Comparison of ENCODE assay signal across 19 cellular contexts in the genomic region with DNA sequence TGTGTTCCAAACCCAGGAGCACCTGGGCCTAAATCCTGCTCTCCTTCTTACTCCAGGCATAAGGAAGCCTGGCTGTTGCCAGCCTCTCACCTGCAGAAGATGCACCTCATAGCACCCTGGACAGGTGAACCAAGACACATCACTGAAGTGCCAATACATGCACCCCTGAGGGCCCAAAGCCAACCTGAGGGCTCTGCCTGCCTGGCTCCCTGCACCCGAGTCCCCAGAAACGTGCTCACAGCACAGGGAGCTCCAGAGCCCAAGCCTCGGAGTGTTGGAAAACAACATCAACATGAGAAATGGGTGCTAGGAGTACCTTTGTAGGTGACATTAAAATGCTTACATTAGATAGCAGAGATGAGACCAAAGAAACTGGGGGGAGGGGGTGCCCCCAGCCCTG.
A peak's percentile ranks its signal among the peaks of the same experiment; 100 is the strongest.
DNase-seq lines count a peak whose midpoint lies in the region; ATAC-seq, FAIRE-seq and TF ChIP-seq lines count a peak whose summit lies in the region.
"Had no signal": no experiment of that assay in that cellular context is flagged by ENCODE, and none has a peak within 500 bp of the region (broad histone marks: within the 10 kb centered on the region; RNA-seq: fewer than 3 reads in every experiment).

No MANE protein-coding gene starts in this region.

- no peaks in the 10 kb centered on the region; a peak in 1 of 4 replicates for H3K9me3 ChIP-seq in H1 (ENCODE audit: insufficient read depth in 2 of 2, low read depth in 1 of 2, low read length in 1 of 2)
- H3K9me3 ChIP-seq: BE2C had no signal

- H3K23me2 ChIP-seq in H1 (ENCODE audit: low read depth, low read length) = no peaks in the 10 kb centered on the region

- H3K27ac Mint-ChIP-seq in IgD-negative memory B cell (peak overlapping the region in 2 of 3 donors; percentile 32 to 46), osteocyte (ENCODE audit: unreplicated experiment) (no peak overlapping the region)
- H3K27ac Mint-ChIP-seq: GM23338, HFFc6 had no signal

- H3K4me1 Mint-ChIP-seq in IgD-negative memory B cell = peaks cover 0 to 2% (median 0%) of the 10 kb centered on the region in 3 donors
- H3K4me1 Mint-ChIP-seq in osteocyte (ENCODE audit: unreplicated experiment) = no peaks in the 10 kb centered on the region

- DNase-seq in H1 (ENCODE audit: low read depth in 1 of 2, low spot score in 2 of 2) (no peak), osteocyte (ENCODE audit: extremely low spot score, unreplicated experiment) (peak; percentile 73), NCI-H446 treated with DMSO at 0.1 percent for 48 hours (lab: John Stamatoyannopoulos, UW) (no peak), T-helper 2 cell (no peak)
- DNase-seq: ACHN; BE2C; C1 segment of cervical spinal cord; CD4-positive, CD25-positive, alpha-beta regulatory T cell; DMS79; GDM1; H7; HFFc6 had no signal

- H4K91ac ChIP-seq in H1 (replicated peaks; ENCODE audit: insufficient read length, low read length) = no peak overlapping the region

- H3K4me3 Mint-ChIP-seq in IgD-negative memory B cell (no peak overlapping the region), osteocyte (ENCODE audit: unreplicated experiment) (no peak overlapping the region)
- H3K4me3 Mint-ChIP-seq: CD4-positive, CD25-positive, alpha-beta regulatory T cell; GM23338; HFFc6 had no signal

- peaks cover 4% of the 10 kb centered on the region for H3K27me3 Mint-ChIP-seq in IgD-negative memory B cell
- H3K27me3 Mint-ChIP-seq in osteocyte (ENCODE audit: unreplicated experiment) = no peaks in the 10 kb centered on the region

- H3K27me3 ChIP-seq in H1 (replicated peaks in 1 of 4; ENCODE audit: control insufficient read depth in 3 of 4, extremely low read depth in 1 of 4, insufficient read depth in 3 of 4, low read length in 3 of 4) = no peaks in the 10 kb centered on the region
- H3K27me3 ChIP-seq: BE2C had no signal

- H2BK5ac ChIP-seq in H1 (ENCODE audit: low read depth, low read length) = no peak overlapping the region

- no peak overlapping the region for H3K9ac ChIP-seq in H1 (replicated peaks in 1 of 4; ENCODE audit: extremely low read depth in 1 of 4, low read depth in 3 of 4, low read length in 3 of 4)

- POLR2A ChIA-PET in H1 (lab: Charles Lee; ENCODE audit: partially characterized antibody) = no interaction called here

- TF ChIP-seq RAD21 in H1 (IDR thresholded peaks at IDR 0.05 in 1 of 2, conservative IDR thresholded peaks at IDR 0.05 in 1 of 2; ENCODE audit: low read depth in 2 of 2, low read length in 2 of 2) = no peak

- H3K4me1 ChIP-seq in H1 (replicated peaks in 1 of 4; ENCODE audit: control insufficient read depth in 3 of 4, insufficient read depth in 4 of 4, low read length in 3 of 4) = peaks cover 0 to 6% (median 2%) of the 10 kb centered on the region in 4 experiments
- H3K4me1 ChIP-seq: BE2C had no signal

- no peak for TF ChIP-seq POLR2A in H1 (IDR thresholded peaks at IDR 0.05; ENCODE audit: control extremely low read depth in 1 of 2, low read depth in 2 of 2, low read length in 2 of 2)

- FAIRE-seq in H1 (lab: Jason Lieb, UNC) = no peak
- FAIRE-seq: A204.1, GM12892, HTR-8/SVneo had no signal

- no peaks in the 10 kb centered on the region for H3K79me2 ChIP-seq in H1 (ENCODE audit: control insufficient read depth in 1 of 2, insufficient read depth in 2 of 2, low read length in 2 of 2)

- H3K9me3 Mint-ChIP-seq in IgD-negative memory B cell (no peaks in the 10 kb centered on the region), osteocyte (ENCODE audit: unreplicated experiment) (no peaks in the 10 kb centered on the region)
- H3K9me3 Mint-ChIP-seq: CD4-positive, CD25-positive, alpha-beta regulatory T cell; GM23338; HFFc6 had no signal

- peaks cover 0 to 1% of the 10 kb centered on the region in 2 experiments for H4K20me1 ChIP-seq in H1 (replicated peaks in 1 of 2; ENCODE audit: control insufficient read depth in 1 of 2, insufficient read depth in 2 of 2, low read length in 2 of 2)

- no peak overlapping the region for H2AFZ ChIP-seq in H1 (ENCODE audit: low read length)
- H2AFZ ChIP-seq: GM23338 had no signal

- H3K4me3 ChIP-seq in H1 (ENCODE audit: extremely low read depth in 1 of 4, insufficient read depth in 2 of 4, low read depth in 3 of 4, low read length in 4 of 4) = no peak overlapping the region
- H3K4me3 ChIP-seq: GM23338 had no signal

- no peak overlapping the region for H2AK5ac ChIP-seq in H1 (ENCODE audit: low read depth, low read length)

- no peaks in the 10 kb centered on the region for H3K79me1 ChIP-seq in H1 (ENCODE audit: low read depth, low read length)

- H4K5ac ChIP-seq in H1 (ENCODE audit: insufficient read length, low read depth, low read length) = no peak overlapping the region

- no peak overlapping the region for H2BK20ac ChIP-seq in H1 (ENCODE audit: low read length)

- CTCF ChIA-PET in H1 (lab: Charles Lee; ENCODE audit: partially characterized antibody) = interaction anchor here (0.9 to 1.3 kb wide), 2 partner anchors 8 to 83 kb away, joined by 3 read pairs; no protein-coding TSS in a partner anchor

- no peak overlapping the region for H3K4me2 ChIP-seq in H1 (ENCODE audit: insufficient read depth in 1 of 2, low read depth in 2 of 2, low read length in 2 of 2)
- H3K4me2 ChIP-seq: GM23338 had no signal

- H3K27ac ChIP-seq in H1 (ENCODE audit: low read depth, low read length) = no peak overlapping the region

- H3K36me3 Mint-ChIP-seq in IgD-negative memory B cell = no peaks in the 10 kb centered on the region
- no peaks in the 10 kb centered on the region for H3K36me3 Mint-ChIP-seq in osteocyte (ENCODE audit: unreplicated experiment)
- H3K36me3 Mint-ChIP-seq: CD4-positive, CD25-positive, alpha-beta regulatory T cell had no signal

- H4K8ac ChIP-seq in H1 (ENCODE audit: extremely low read depth, insufficient read depth, low read length) = peak overlapping the region; percentile 41; the same call in 1 of the 2 replicates

- no peaks in the 10 kb centered on the region for H3K36me3 ChIP-seq in H1 (ENCODE audit: control insufficient read depth in 2 of 4, insufficient read depth in 4 of 4, low read length in 3 of 4)
- H3K36me3 ChIP-seq: BE2C had no signal

- no peak overlapping the region for H3K4ac ChIP-seq in H1 (replicated peaks; ENCODE audit: insufficient read length, low read depth, low read length)

- no peak for TF ChIP-seq EP300 in H1 (IDR thresholded peaks at IDR 0.05; ENCODE audit: borderline replicate concordance in 1 of 2, low read depth in 2 of 2, low read length in 2 of 2)

- no peak overlapping the region for H3K14ac ChIP-seq in H1 (ENCODE audit: insufficient read length)

- TF ChIP-seq CTCF in H1 (IDR thresholded peaks at IDR 0.05; ENCODE audit: control extremely low read depth in 1 of 3, insufficient read depth in 1 of 3, low read depth in 1 of 3, low read length in 3 of 3) = no peak
- no peak for TF ChIP-seq CTCF in osteocyte (IDR thresholded peaks at IDR 0.05)

- no peak overlapping the region for H3K56ac ChIP-seq in H1 (replicated peaks; ENCODE audit: insufficient read length, low read depth, low read length)

- 90% methylated on average over 3 of the region's 3 CpGs; no CpG with 5 or more reads in 1 of the 2 experiments for WGBS in H1 (ENCODE audit: extremely low coverage in 1 of 2, insufficient coverage in 1 of 2, insufficient read length in 1 of 2, insufficient replicate concordance in 2 of 2, low coverage in 1 of 2, low lambda C conversion rate in 2 of 2, missing lambda C conversion rate in 1 of 2), 2 experiments

- no peak overlapping the region for H3K23ac ChIP-seq in H1 (ENCODE audit: insufficient read length)

- H2BK15ac ChIP-seq in H1 (ENCODE audit: low read length) = peak overlapping the region; percentile 36; the same call in 1 of the 2 replicates

- H2BK120ac ChIP-seq in H1 (replicated peaks; ENCODE audit: low read depth, low read length) = no peak overlapping the region

- H2BK12ac ChIP-seq in H1 (ENCODE audit: low read depth, low read length) = no peak overlapping the region

- no peak for ATAC-seq in HG02798 (IDR thresholded peaks at IDR 0.05; ENCODE audit: poor library complexity, unreplicated experiment)
- ATAC-seq: GM23338, HCT116 had no signal

- H3K18ac ChIP-seq in H1 (ENCODE audit: extremely low read depth, low read length) = no peak overlapping the region

TF ChIP-seq in H1, 55 proteins besides CTCF, POLR2A, EP300 and RAD21:
- TF ChIP-seq GTF2F1 (IDR thresholded peaks at IDR 0.05; ENCODE audit: borderline replicate concordance, low read depth, low read length) (no peak), CEBPB (IDR thresholded peaks at IDR 0.05; ENCODE audit: low read depth, low read length) (no peak), SIRT6 (IDR thresholded peaks at IDR 0.05; ENCODE audit: low read length) (no peak), FOSL1 (IDR thresholded peaks at IDR 0.05; ENCODE audit: insufficient read depth, low read depth, low read length) (no peak)
- TF ChIP-seq, protein P1, sequence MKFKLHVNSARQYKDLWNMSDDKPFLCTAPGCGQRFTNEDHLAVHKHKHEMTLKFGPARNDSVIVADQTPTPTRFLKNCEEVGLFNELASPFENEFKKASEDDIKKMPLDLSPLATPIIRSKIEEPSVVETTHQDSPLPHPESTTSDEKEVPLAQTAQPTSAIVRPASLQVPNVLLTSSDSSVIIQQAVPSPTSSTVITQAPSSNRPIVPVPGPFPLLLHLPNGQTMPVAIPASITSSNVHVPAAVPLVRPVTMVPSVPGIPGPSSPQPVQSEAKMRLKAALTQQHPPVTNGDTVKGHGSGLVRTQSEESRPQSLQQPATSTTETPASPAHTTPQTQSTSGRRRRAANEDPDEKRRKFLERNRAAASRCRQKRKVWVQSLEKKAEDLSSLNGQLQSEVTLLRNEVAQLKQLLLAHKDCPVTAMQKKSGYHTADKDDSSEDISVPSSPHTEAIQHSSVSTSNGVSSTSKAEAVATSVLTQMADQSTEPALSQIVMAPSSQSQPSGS (IDR thresholded peaks at IDR 0.05; ENCODE audit: low read length) = no peak
